ENCODE assay signal across 8 cellular contexts in the genomic region with DNA sequence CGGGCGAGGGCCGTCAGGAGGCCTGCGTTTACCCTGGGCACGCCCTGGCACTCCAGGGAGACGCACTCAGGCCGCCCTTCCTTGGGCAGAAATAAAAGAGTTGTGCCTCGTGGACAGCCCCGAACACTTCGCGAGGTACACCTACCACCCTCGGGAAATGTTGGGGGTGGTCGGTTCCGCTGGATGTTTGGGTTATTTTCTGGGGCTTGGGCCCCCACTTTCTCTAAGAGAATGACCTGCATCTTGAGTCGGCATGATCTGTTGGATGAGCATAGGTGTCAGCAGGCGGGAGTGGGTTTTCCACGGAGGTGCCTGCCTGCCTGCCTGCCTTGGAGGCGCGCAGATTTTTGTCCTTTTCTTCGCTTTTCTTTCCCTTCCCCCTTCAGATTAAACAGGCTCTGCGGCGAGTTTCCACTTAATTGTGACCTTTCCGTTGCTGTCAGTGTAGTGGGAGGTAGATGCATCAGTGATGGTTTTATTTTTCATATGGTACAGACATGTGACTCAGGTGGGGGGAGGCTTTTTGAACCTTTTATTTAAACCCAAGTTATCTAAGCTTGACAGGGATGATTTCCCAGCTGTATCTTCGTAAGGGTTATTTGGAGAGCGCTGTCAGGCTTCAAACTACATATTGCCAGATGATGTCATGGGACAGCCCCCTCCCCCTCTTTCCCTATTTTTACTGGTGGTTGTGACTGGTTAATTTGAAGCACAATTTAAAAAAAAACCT. TPM values are rescaled to one million over a fixed set of nuclear protein-coding genes. Genes with fewer than 3 reads are reported as not detected.
DNase-seq lines count a peak whose midpoint lies in the region; ATAC-seq and TF ChIP-seq lines count a peak whose summit lies in the region.

No MANE protein-coding gene starts in this region.

- no peak for ATAC-seq in GM21723 (IDR thresholded peaks at IDR 0.05; ENCODE audit: unreplicated experiment)

- peak overlapping the region; percentile 99 for H3K27ac Mint-ChIP-seq in neural crest cell (ENCODE audit: unreplicated experiment)

- H3K36me3 Mint-ChIP-seq in neural crest cell (ENCODE audit: low read depth): no peaks in the 10 kb centered on the region

- TF ChIP-seq CTCF in neural crest cell (conservative IDR thresholded peaks at IDR 0.05): peak; percentile 32

- peak overlapping the region; percentile 91 for H3K4me3 Mint-ChIP-seq in neural crest cell

- H3K27me3 Mint-ChIP-seq in neural crest cell (ENCODE audit: low read depth): no peaks in the 10 kb centered on the region

- peak; percentile 63 for DNase-seq in GM03348 (ENCODE audit: low spot score)
- DNase-seq in LHCN-M2 (ENCODE audit: low read depth): peak; percentile 49
- peak in 2 of 3 experiments; percentile 7 to 13 for DNase-seq in activated CD8-positive, alpha-beta memory T cell treated with anti-CD3 and anti-CD28 coated beads for 48 hours (ENCODE audit: low read depth in 2 of 3, low spot score in 2 of 3)
- peak; percentile 18 for DNase-seq in fibroblast of gingiva (ENCODE audit: low read depth)
- DNase-seq in neural crest cell (ENCODE audit: low read depth, low spot score): no peak
- no peak for DNase-seq in activated effector memory CD4-positive, alpha-beta T cell treated with anti-CD3 and anti-CD28 coated beads, Interleukin-2, amount 50 U/mL, for 16 hours
- DNase-seq in NCI-H2107 treated with DMSO at 0.1 percent for 48 hours (lab: John Stamatoyannopoulos, UW; ENCODE audit: unreplicated experiment): no peak

- peaks cover 41% of the 10 kb centered on the region for H3K4me1 Mint-ChIP-seq in neural crest cell

- H3K9me3 Mint-ChIP-seq in neural crest cell: no peaks in the 10 kb centered on the region

RNA-seq across cellular contexts. Expression of gene HECTD2, which starts 0.7 kb away (rescaled TPM):
- total RNA-seq in LHCN-M2 (2014; rRNA removed) (20.6 and 21.4 TPM in 2 replicates), neural crest cell (22.1 and 23.2 TPM in 2 replicates)
- 1.8 TPM for polyA plus RNA-seq in LHCN-M2 (2012)

Comparison
In these comparisons a context has a peak if more than half of its experiments do, and no peak if none do; other contexts are left out.
1. DNase-seq: peak in GM03348 (single experiment), LHCN-M2 (single experiment), activated CD8-positive, alpha-beta memory T cell treated with anti-CD3 and anti-CD28 coated beads for 48 hours (2 of 3) and fibroblast of gingiva (single experiment); none in neural crest cell (single experiment), activated effector memory CD4-positive, alpha-beta T cell treated with anti-CD3 and anti-CD28 coated beads, Interleukin-2, amount 50 U/mL, for 16 hours (single experiment) and NCI-H2107 treated with DMSO at 0.1 percent for 48 hours (single experiment).